4 cellular contexts compared by ENCODE assay signal in genomic region chr10:37639200-37639599, GRCh38.
"Had no signal": no experiment of that assay in that cellular context is flagged by ENCODE, and none has a peak within 500 bp of the region (broad histone marks: within the 10 kb centered on the region; RNA-seq: fewer than 3 reads in every experiment).

No MANE protein-coding gene starts in this region.

- H3K4me3 Mint-ChIP-seq: GM23338, H9, IgD-negative memory B cell had no signal

- H3K27ac Mint-ChIP-seq: GM23338, H9 had no signal

- H2AFZ ChIP-seq: GM23338 had no signal

- DNase-seq: H9, HCEC 1CT had no signal

- H3K4me2 ChIP-seq: GM23338 had no signal

- H3K4me1 Mint-ChIP-seq: GM23338, H9, IgD-negative memory B cell had no signal

- H3K4me3 ChIP-seq: GM23338 had no signal

- H3K27me3 Mint-ChIP-seq: IgD-negative memory B cell had no signal

- ATAC-seq: GM23338 had no signal
